8 cellular contexts compared by ENCODE assay signal in the genomic region with DNA sequence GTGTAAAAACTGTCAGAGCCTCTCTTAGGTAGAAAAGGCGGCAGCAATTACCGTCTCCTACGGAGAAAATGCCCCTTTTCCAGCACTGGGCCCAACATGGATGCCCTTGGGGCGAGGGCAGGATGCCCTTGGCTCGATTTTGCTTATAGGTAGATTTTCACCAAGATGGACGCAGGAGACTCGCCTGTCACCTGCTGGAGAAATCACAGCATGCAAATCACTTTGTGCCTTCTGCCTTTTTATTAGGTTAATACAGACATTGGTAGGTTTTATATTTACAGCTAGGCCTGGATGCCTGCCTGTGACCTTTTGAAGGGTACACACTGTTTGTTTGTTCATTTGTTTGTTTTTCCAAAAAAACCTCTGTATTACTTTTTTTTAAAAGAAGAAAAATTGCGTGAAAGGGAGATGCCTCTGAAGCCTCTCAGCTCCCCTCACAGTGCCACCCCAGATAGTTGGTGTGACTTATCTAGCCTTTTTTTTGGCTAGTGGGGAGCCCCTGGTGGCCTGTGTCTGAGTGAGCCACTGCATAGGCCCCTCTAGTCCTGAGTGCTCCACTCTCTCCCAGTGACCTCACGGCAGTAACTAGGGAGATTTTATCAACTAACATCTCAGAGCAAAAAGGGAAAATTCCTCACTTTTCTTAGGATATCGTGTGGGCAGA. TPM values are rescaled to one million over a fixed set of nuclear protein-coding genes. Genes with fewer than 3 reads are reported as not detected.
DNase-seq lines count a peak whose midpoint lies in the region; ATAC-seq and TF ChIP-seq lines count a peak whose summit lies in the region.

No MANE protein-coding gene starts in this region.

- H3K36me3 ChIP-seq in MM.1S (replicated peaks; ENCODE audit: insufficient read depth, low read length) (no peaks in the 10 kb centered on the region), liver (ENCODE audit: control insufficient read depth in 4 of 4, insufficient read depth in 3 of 4, low read depth in 1 of 4, low read length in 3 of 4) (peaks cover 1 to 17% (median 7%) of the 10 kb centered on the region in 4 donors), upper lobe of left lung (peaks cover 0 to 12% (median 5%) of the 10 kb centered on the region in 4 donors)

- H3K27ac Mint-ChIP-seq in stimulated activated naive CD8-positive, alpha-beta T cell treated with anti-CD3 and anti-CD28 coated beads, Interleukin-15, amount 100 ng/mL, for 72 hours = peak overlapping the region in 1 of 2 donors; percentile 58

- in situ Hi-C loops in astrocyte of the spinal cord (cut with HindIII; ENCODE audit: low sequenced_read_pairs) = no loop called here

- H3K27me3 Mint-ChIP-seq in stimulated activated naive CD8-positive, alpha-beta T cell treated with anti-CD3 and anti-CD28 coated beads, Interleukin-15, amount 100 ng/mL, for 72 hours = peaks cover 20% of the 10 kb centered on the region

- no peak overlapping the region for H2AFZ ChIP-seq in MM.1S (ENCODE audit: low read length)

- WGBS in liver = 23% methylated on average over 10 of the region's 10 CpGs
- 63 to 68% methylated on average over 10 of the region's 10 CpGs for WGBS in upper lobe of left lung, 2 donors

- TF ChIP-seq EP300 in upper lobe of left lung (IDR thresholded peaks at IDR 0.05) = no peak

- peak; percentile 14 for TF ChIP-seq CTCF in MM.1S (IDR thresholded peaks at IDR 0.05; ENCODE audit: low read length)
- TF ChIP-seq CTCF in astrocyte of the spinal cord (IDR thresholded peaks at IDR 0.05; ENCODE audit: low read depth, low read length) = peak; percentile 28
- TF ChIP-seq CTCF in liver (IDR thresholded peaks at IDR 0.05; ENCODE audit: low read depth, low read length, missing input control) = peak; percentile 36
- peak in 2 of 6 experiments; percentile 24 to 39 for TF ChIP-seq CTCF in upper lobe of left lung (IDR thresholded peaks at IDR 0.05)

- H3K27me3 ChIP-seq in MM.1S (replicated peaks; ENCODE audit: insufficient read depth, low read length) = peaks cover 14% of the 10 kb centered on the region; the same call in 1 of the 2 replicates
- H3K27me3 ChIP-seq in liver (ENCODE audit: control insufficient read depth in 4 of 4, insufficient read depth in 4 of 4, low read length in 3 of 4) = no peaks in the 10 kb centered on the region
- peaks cover 0 to 4% (median 0%) of the 10 kb centered on the region in 4 donors for H3K27me3 ChIP-seq in upper lobe of left lung

- TF ChIP-seq POLR2A in upper lobe of left lung (IDR thresholded peaks at IDR 0.05) = no peak

- no peaks in the 10 kb centered on the region for H3K9me3 Mint-ChIP-seq in stimulated activated naive CD8-positive, alpha-beta T cell treated with anti-CD3 and anti-CD28 coated beads, Interleukin-15, amount 100 ng/mL, for 72 hours

- H3K4me1 ChIP-seq in MM.1S (ENCODE audit: low read length) = peaks cover 4% of the 10 kb centered on the region; the same call in 1 of the 2 replicates
- peaks cover 8 to 56% (median 33%) of the 10 kb centered on the region in 4 donors for H3K4me1 ChIP-seq in liver (ENCODE audit: control insufficient read depth in 4 of 4, insufficient read depth in 4 of 4, low read length in 3 of 4)
- peaks cover 25 to 49% (median 47%) of the 10 kb centered on the region in 4 donors for H3K4me1 ChIP-seq in upper lobe of left lung

- no peaks in the 10 kb centered on the region for H4K20me1 ChIP-seq in MM.1S (ENCODE audit: insufficient read depth, low read length)

- no peak overlapping the region for H3K4me3 Mint-ChIP-seq in stimulated activated naive CD8-positive, alpha-beta T cell treated with anti-CD3 and anti-CD28 coated beads, Interleukin-15, amount 100 ng/mL, for 72 hours

- H3K4me1 Mint-ChIP-seq in stimulated activated naive CD8-positive, alpha-beta T cell treated with anti-CD3 and anti-CD28 coated beads, Interleukin-15, amount 100 ng/mL, for 72 hours = peaks cover 60% of the 10 kb centered on the region

- no peak overlapping the region for H3K27ac ChIP-seq in MM.1S (ENCODE audit: low read length)
- peak overlapping the region; percentile 80 to 88 for H3K27ac ChIP-seq in liver (ENCODE audit: low read depth in 1 of 2, low read length in 2 of 2)
- H3K27ac ChIP-seq in upper lobe of left lung = peak overlapping the region; percentile 86 to 95 (median 92)

- peak; percentile 67 to 68 for TF ChIP-seq RAD21 in liver (IDR thresholded peaks at IDR 0.05)

- no peaks in the 10 kb centered on the region for H3K9me2 ChIP-seq in MM.1S (replicated peaks; ENCODE audit: insufficient read depth, low read length)

- no peak overlapping the region for H3K4me3 ChIP-seq in MM.1S (ENCODE audit: low read length)
- H3K4me3 ChIP-seq in astrocyte of the spinal cord (ENCODE audit: low read depth, low read length) = peak overlapping the region; percentile 57
- H3K4me3 ChIP-seq in liver (ENCODE audit: low read depth in 1 of 3, low read length in 3 of 3) = peak overlapping the region; percentile 70 to 87 (median 85)
- H3K4me3 ChIP-seq in upper lobe of left lung = peak overlapping the region in 3 of 4 donors; percentile 65 to 87 (median 81)

- H3K9ac ChIP-seq in MM.1S (ENCODE audit: low read length) = no peak overlapping the region
- peak overlapping the region; percentile 93 to 99 for H3K9ac ChIP-seq in liver (ENCODE audit: low read depth in 1 of 2, low read length in 2 of 2)

- H3K4me2 ChIP-seq in MM.1S (ENCODE audit: low read depth, low read length) = no peak overlapping the region

- peak in 1 of 2 donors; percentile 40 for ATAC-seq in upper lobe of left lung (ENCODE audit: low FRiP score in 2 of 2)
- ATAC-seq in stimulated activated naive CD8-positive, alpha-beta T cell treated with anti-CD3 and anti-CD28 coated beads, Interleukin-15, amount 100 ng/mL, for 72 hours = no peak

- peak; percentile 17 for DNase-seq in activated CD4-positive, alpha-beta T cell treated with anti-CD3 and anti-CD28 coated beads for 48 hours
- DNase-seq in activated CD4-positive, alpha-beta T cell treated with anti-CD3 and anti-CD28 coated beads, Interleukin-2, amount 50 U/mL, for 48 hours = no peak
- DNase-seq in MM.1S = no peak
- DNase-seq in astrocyte of the spinal cord (ENCODE audit: low read depth, low spot score) = no peak
- DNase-seq in upper lobe of left lung = peak in 1 of 2 donors; percentile 68
- no peak for DNase-seq in stimulated activated naive CD8-positive, alpha-beta T cell treated with anti-CD3 and anti-CD28 coated beads, Interleukin-15, amount 100 ng/mL, for 72 hours
- no peak for DNase-seq in KG1 (lab: John Stamatoyannopoulos, UW)

- no peaks in the 10 kb centered on the region for H3F3A ChIP-seq in MM.1S (ENCODE audit: insufficient read depth, low read length)

- no peaks in the 10 kb centered on the region for H3K9me3 ChIP-seq in MM.1S (replicated peaks; ENCODE audit: insufficient read depth, low read length)
- H3K9me3 ChIP-seq in liver (ENCODE audit: control insufficient read depth in 4 of 4, low read length in 3 of 4) = no peaks in the 10 kb centered on the region
- no peaks in the 10 kb centered on the region for H3K9me3 ChIP-seq in upper lobe of left lung

- H3K79me2 ChIP-seq in MM.1S (ENCODE audit: low read length) = no peaks in the 10 kb centered on the region

TF ChIP-seq in liver, 16 proteins besides CTCF, POLR2A, EP300 and RAD21 (continues in another document):
- TF ChIP-seq TAF1 (conservative IDR thresholded peaks at IDR 0.05) (peak; percentile 90), GABPA (IDR thresholded peaks at IDR 0.05 in 1 of 2, conservative IDR thresholded peaks at IDR 0.05 in 1 of 2) (peak in 1 of 2 donors; percentile 23), YY1 (IDR thresholded peaks at IDR 0.05) (peak; percentile 97), JUND (IDR thresholded peaks at IDR 0.05) (peak in 1 of 2 donors; percentile 37), EGR1 (IDR thresholded peaks at IDR 0.05; ENCODE audit: low read depth in 2 of 2) (peak in 1 of 2 donors; percentile 39), FOXA2 (IDR thresholded peaks at IDR 0.05) (peak; percentile 76), FOXA1 (IDR thresholded peaks at IDR 0.05) (peak; percentile 49)
- TF ChIP-seq, protein P1, sequence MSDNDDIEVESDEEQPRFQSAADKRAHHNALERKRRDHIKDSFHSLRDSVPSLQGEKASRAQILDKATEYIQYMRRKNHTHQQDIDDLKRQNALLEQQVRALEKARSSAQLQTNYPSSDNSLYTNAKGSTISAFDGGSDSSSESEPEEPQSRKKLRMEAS (IDR thresholded peaks at IDR 0.05) = no peak
- TF ChIP-seq, protein P2, sequence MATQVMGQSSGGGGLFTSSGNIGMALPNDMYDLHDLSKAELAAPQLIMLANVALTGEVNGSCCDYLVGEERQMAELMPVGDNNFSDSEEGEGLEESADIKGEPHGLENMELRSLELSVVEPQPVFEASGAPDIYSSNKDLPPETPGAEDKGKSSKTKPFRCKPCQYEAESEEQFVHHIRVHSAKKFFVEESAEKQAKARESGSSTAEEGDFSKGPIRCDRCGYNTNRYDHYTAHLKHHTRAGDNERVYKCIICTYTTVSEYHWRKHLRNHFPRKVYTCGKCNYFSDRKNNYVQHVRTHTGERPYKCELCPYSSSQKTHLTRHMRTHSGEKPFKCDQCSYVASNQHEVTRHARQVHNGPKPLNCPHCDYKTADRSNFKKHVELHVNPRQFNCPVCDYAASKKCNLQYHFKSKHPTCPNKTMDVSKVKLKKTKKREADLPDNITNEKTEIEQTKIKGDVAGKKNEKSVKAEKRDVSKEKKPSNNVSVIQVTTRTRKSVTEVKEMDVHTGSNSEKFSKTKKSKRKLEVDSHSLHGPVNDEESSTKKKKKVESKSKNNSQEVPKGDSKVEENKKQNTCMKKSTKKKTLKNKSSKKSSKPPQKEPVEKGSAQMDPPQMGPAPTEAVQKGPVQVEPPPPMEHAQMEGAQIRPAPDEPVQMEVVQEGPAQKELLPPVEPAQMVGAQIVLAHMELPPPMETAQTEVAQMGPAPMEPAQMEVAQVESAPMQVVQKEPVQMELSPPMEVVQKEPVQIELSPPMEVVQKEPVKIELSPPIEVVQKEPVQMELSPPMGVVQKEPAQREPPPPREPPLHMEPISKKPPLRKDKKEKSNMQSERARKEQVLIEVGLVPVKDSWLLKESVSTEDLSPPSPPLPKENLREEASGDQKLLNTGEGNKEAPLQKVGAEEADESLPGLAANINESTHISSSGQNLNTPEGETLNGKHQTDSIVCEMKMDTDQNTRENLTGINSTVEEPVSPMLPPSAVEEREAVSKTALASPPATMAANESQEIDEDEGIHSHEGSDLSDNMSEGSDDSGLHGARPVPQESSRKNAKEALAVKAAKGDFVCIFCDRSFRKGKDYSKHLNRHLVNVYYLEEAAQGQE (IDR thresholded peaks at IDR 0.05) = peak; percentile 57
- TF ChIP-seq, protein P3, sequence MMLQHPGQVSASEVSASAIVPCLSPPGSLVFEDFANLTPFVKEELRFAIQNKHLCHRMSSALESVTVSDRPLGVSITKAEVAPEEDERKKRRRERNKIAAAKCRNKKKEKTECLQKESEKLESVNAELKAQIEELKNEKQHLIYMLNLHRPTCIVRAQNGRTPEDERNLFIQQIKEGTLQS (IDR thresholded peaks at IDR 0.05) = no peak

RNA-seq across cellular contexts. Expression of a gene that starts 2.5 kb away (rescaled TPM):
- 10 to 100 TPM; 36.1 to 53.8 TPM for total RNA-seq in liver
- polyA plus RNA-seq in liver = 10 to 100 TPM; 39.1 to 57.0 TPM
- 100 to 1,000 TPM in 5 of 6 donors, 10 to 100 TPM in 1; 31.4 to 309 (median 172) TPM for total RNA-seq in upper lobe of left lung
